ENCODE assay signal across 26 cellular contexts in the genomic region with DNA sequence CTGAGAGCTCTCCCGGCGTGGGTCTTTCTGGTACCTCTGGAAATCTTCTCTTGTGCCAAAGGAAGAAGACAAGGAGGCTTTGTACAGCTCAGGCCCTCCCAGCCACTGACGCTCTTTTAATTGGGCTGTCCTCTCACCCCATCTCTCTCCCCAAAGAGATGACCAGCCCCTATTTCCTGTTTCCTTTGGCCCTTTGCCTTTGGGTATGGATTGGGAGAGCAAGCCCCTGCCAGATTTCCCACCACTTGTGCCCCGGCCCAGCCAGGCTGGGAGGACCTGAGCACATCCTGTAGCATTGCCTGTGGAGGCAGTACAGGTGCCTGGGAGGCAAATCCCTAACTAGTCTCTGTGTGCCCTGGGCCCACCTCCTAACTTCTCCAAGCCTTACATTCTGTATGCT. TPM values are rescaled to one million over a fixed set of nuclear protein-coding genes. Genes with fewer than 3 reads are reported as not detected.
A peak's percentile ranks its signal among the peaks of the same experiment; 100 is the strongest.
DNase-seq lines count a peak whose midpoint lies in the region; ATAC-seq and TF ChIP-seq lines count a peak whose summit lies in the region.
"Had no signal": no experiment of that assay in that cellular context is flagged by ENCODE, and none has a peak within 500 bp of the region (broad histone marks: within the 10 kb centered on the region; RNA-seq: fewer than 3 reads in every experiment).

No MANE protein-coding gene starts in this region.

- H3K36me3 ChIP-seq in breast epithelium = no peaks in the 10 kb centered on the region
- H3K36me3 ChIP-seq: esophagus muscularis mucosa, tibial nerve had no signal

- intact Hi-C loops in MCF 10A (cut with micrococcal nuclease) = no loop called here
- intact Hi-C loops in breast epithelium (cut with DNase I; ENCODE audit: low total_unique reads) = no loop called here
- intact Hi-C loops in cardiac septum (cut with DNase I) = no loop called here

- no TSS peak for BruUV-seq in MCF 10A (replicated peaks; lab: Mats Ljungman, UMichigan)

- POLR2A ChIA-PET in MCF 10A (lab: Yijun Ruan, JAX) = no interaction called here

- H3K9me3 ChIP-seq in breast epithelium = no peaks in the 10 kb centered on the region
- H3K9me3 ChIP-seq: esophagus muscularis mucosa, tibial nerve had no signal

- H3K27ac ChIP-seq in breast epithelium = no peak overlapping the region
- H3K27ac ChIP-seq: 22Rv1, esophagus muscularis mucosa had no signal

- CTCF ChIA-PET in MCF 10A (lab: Yijun Ruan, JAX) = no interaction called here
- CTCF ChIA-PET in activated CD8-positive, alpha-beta memory T cell treated with anti-CD3 and anti-CD28 coated beads, Interleukin-2, amount 10 ng/mL, durations not matched to agents 7 days and 5 days (lab: Charles Lee) = no interaction called here

- peak overlapping the region; percentile 24 for H3K27ac Mint-ChIP-seq in MCF 10A (ENCODE audit: low read depth, unreplicated experiment)
- H3K27ac Mint-ChIP-seq in activated CD8-positive, alpha-beta memory T cell treated with anti-CD3 and anti-CD28 coated beads, Interleukin-2, amount 10 ng/mL, durations not matched to agents 7 days and 5 days = no peak overlapping the region
- H3K27ac Mint-ChIP-seq: activated CD4-positive, alpha-beta memory T cell treated with anti-CD3 and anti-CD28 coated beads for 36 hours; activated naive CD4-positive, alpha-beta T cell treated with anti-CD3 and anti-CD28 coated beads for 36 hours; CD14-positive monocyte; memory B cell; T-helper 17 cell had no signal

- H3K9me3 Mint-ChIP-seq in MCF 10A (ENCODE audit: unreplicated experiment) = no peaks in the 10 kb centered on the region
- no peaks in the 10 kb centered on the region for H3K9me3 Mint-ChIP-seq in activated CD8-positive, alpha-beta memory T cell treated with anti-CD3 and anti-CD28 coated beads, Interleukin-2, amount 10 ng/mL, durations not matched to agents 7 days and 5 days (ENCODE audit: low read depth)
- H3K9me3 Mint-ChIP-seq: activated CD4-positive, alpha-beta memory T cell treated with anti-CD3 and anti-CD28 coated beads for 36 hours; activated naive CD4-positive, alpha-beta T cell treated with anti-CD3 and anti-CD28 coated beads for 36 hours; memory B cell had no signal

- DNase-seq in MCF 10A (ENCODE audit: unreplicated experiment) = no peak
- DNase-seq in breast epithelium (ENCODE audit: low spot score in 2 of 2) = no peak
- DNase-seq in cardiac septum (ENCODE audit: low spot score) = peak; percentile 36
- peak; percentile 32 for DNase-seq in medulla oblongata (ENCODE audit: extremely low spot score)
- no peak for DNase-seq in globus pallidus (ENCODE audit: low spot score)
- no peak for DNase-seq in NCI-H2171 treated with DMSO at 0.1 percent for 48 hours (lab: John Stamatoyannopoulos, UW)
- DNase-seq in activated CD8-positive, alpha-beta memory T cell treated with anti-CD3 and anti-CD28 coated beads, Interleukin-2, amount 10 ng/mL, durations not matched to agents 7 days and 5 days = no peak
- DNase-seq: activated CD4-positive, alpha-beta memory T cell treated with anti-CD3 and anti-CD28 coated beads for 36 hours; activated CD8-positive, alpha-beta memory T cell treated with anti-CD3 and anti-CD28 coated beads, Interleukin-2, amount 50 U/mL, for 4 hours; activated naive CD4-positive, alpha-beta T cell treated with anti-CD3 and anti-CD28 coated beads for 36 hours; DMS79 treated with DMSO at 0.1 percent for 48 hours; foreskin fibroblast; GDM1; NCI-H1092; NCI-H187; NCI-H524; OCI-M1; stimulated activated CD4-positive, alpha-beta T cell treated with anti-CD3 and anti-CD28 coated beads, Interleukin-4, amount 100 ng/mL, for 1 hour; T-helper 17 cell had no signal

- no peaks in the 10 kb centered on the region for H3K27me3 ChIP-seq in breast epithelium
- H3K27me3 ChIP-seq: esophagus muscularis mucosa, tibial nerve had no signal

- no peak overlapping the region for H3K4me3 ChIP-seq in breast epithelium
- H3K4me3 ChIP-seq: esophagus muscularis mucosa, tibial nerve had no signal

- TF ChIP-seq CTCF in MCF 10A (IDR thresholded peaks at IDR 0.05; ENCODE audit: unreplicated experiment) = no peak
- no peak for TF ChIP-seq CTCF in breast epithelium (IDR thresholded peaks at IDR 0.05)

- no peaks in the 10 kb centered on the region for H3K27me3 Mint-ChIP-seq in MCF 10A (ENCODE audit: insufficient read depth, unreplicated experiment)
- H3K27me3 Mint-ChIP-seq in activated CD8-positive, alpha-beta memory T cell treated with anti-CD3 and anti-CD28 coated beads, Interleukin-2, amount 10 ng/mL, durations not matched to agents 7 days and 5 days = peaks cover 21% of the 10 kb centered on the region

- H3K4me1 Mint-ChIP-seq in MCF 10A (ENCODE audit: insufficient read depth, unreplicated experiment) = peaks cover 5% of the 10 kb centered on the region
- H3K4me1 Mint-ChIP-seq in activated CD8-positive, alpha-beta memory T cell treated with anti-CD3 and anti-CD28 coated beads, Interleukin-2, amount 10 ng/mL, durations not matched to agents 7 days and 5 days = no peaks in the 10 kb centered on the region
- H3K4me1 Mint-ChIP-seq: CD14-positive monocyte, memory B cell, T-helper 17 cell had no signal

- ATAC-seq in HG03045 (IDR thresholded peaks at IDR 0.05; ENCODE audit: unreplicated experiment) = no peak
- no peak for ATAC-seq in activated CD8-positive, alpha-beta memory T cell treated with anti-CD3 and anti-CD28 coated beads, Interleukin-2, amount 10 ng/mL, durations not matched to agents 7 days and 5 days
- ATAC-seq: activated CD4-positive, CD25-positive, alpha-beta regulatory T cell treated with anti-CD3 and anti-CD28 coated beads, Interleukin-2, amount 50 U/mL, for 24 hours; T-helper 17 cell had no signal

- no peak for TF ChIP-seq POLR2A in breast epithelium (IDR thresholded peaks at IDR 0.05)

- H3K36me3 Mint-ChIP-seq in MCF 10A (ENCODE audit: insufficient read depth, unreplicated experiment) = no peaks in the 10 kb centered on the region
- no peaks in the 10 kb centered on the region for H3K36me3 Mint-ChIP-seq in activated CD8-positive, alpha-beta memory T cell treated with anti-CD3 and anti-CD28 coated beads, Interleukin-2, amount 10 ng/mL, durations not matched to agents 7 days and 5 days
- H3K36me3 Mint-ChIP-seq: activated CD4-positive, alpha-beta memory T cell treated with anti-CD3 and anti-CD28 coated beads for 36 hours; CD14-positive monocyte; memory B cell had no signal

- H3K4me1 ChIP-seq in breast epithelium = no peaks in the 10 kb centered on the region

- no peak overlapping the region for H3K4me3 Mint-ChIP-seq in MCF 10A (ENCODE audit: unreplicated experiment)
- H3K4me3 Mint-ChIP-seq in activated CD8-positive, alpha-beta memory T cell treated with anti-CD3 and anti-CD28 coated beads, Interleukin-2, amount 10 ng/mL, durations not matched to agents 7 days and 5 days = no peak overlapping the region
- H3K4me3 Mint-ChIP-seq: activated CD4-positive, alpha-beta memory T cell treated with anti-CD3 and anti-CD28 coated beads for 36 hours; activated naive CD4-positive, alpha-beta T cell treated with anti-CD3 and anti-CD28 coated beads for 36 hours; CD14-positive monocyte; memory B cell; T-helper 17 cell had no signal

RNA-seq across cellular contexts. Expression of gene PLAC9, which starts 5.7 kb away (rescaled TPM):
- total RNA-seq in MCF 10A (2022) (0.93 and 1.0 TPM in 2 replicates), breast epithelium (10 to 100 TPM in 2 of 3 donors, 1 to 10 TPM in 1; 7.5 to 66.2 (median 13.4) TPM), cardiac septum (30.4 TPM)
- not detected for total RNA-seq in activated CD8-positive, alpha-beta memory T cell treated with anti-CD3 and anti-CD28 coated beads, Interleukin-2, amount 10 ng/mL, durations not matched to agents 7 days and 5 days
- total RNA-seq: activated CD4-positive, alpha-beta memory T cell treated with anti-CD3 and anti-CD28 coated beads for 36 hours; activated naive CD4-positive, alpha-beta T cell treated with anti-CD3 and anti-CD28 coated beads for 36 hours; T-helper 17 cell had no signal

RNA-seq across cellular contexts. Expression of gene TMEM254, which starts 48.4 kb away (rescaled TPM):
- 24.7 and 31.6 TPM in 2 replicates for total RNA-seq in MCF 10A (2022)
- 10 to 100 TPM; 13.3 to 29.7 (median 18.7) TPM for total RNA-seq in breast epithelium
- 7.1 TPM for total RNA-seq in cardiac septum
- 10 to 100 TPM; 12.4 to 13.9 TPM for total RNA-seq in activated CD8-positive, alpha-beta memory T cell treated with anti-CD3 and anti-CD28 coated beads, Interleukin-2, amount 10 ng/mL, durations not matched to agents 7 days and 5 days

Comparison
In these comparisons a context has a peak if more than half of its experiments do, and no peak if none do; other contexts are left out.
1. DNase-seq: peak in cardiac septum (single experiment) and medulla oblongata (single experiment); none in MCF 10A (single experiment), breast epithelium (0 of 2), globus pallidus (single experiment), NCI-H2171 treated with DMSO at 0.1 percent for 48 hours (single experiment) and activated CD8-positive, alpha-beta memory T cell treated with anti-CD3 and anti-CD28 coated beads, Interleukin-2, amount 10 ng/mL, durations not matched to agents 7 days and 5 days (single experiment).